ENCODE assay signal across 1 cellular context in the genomic region with DNA sequence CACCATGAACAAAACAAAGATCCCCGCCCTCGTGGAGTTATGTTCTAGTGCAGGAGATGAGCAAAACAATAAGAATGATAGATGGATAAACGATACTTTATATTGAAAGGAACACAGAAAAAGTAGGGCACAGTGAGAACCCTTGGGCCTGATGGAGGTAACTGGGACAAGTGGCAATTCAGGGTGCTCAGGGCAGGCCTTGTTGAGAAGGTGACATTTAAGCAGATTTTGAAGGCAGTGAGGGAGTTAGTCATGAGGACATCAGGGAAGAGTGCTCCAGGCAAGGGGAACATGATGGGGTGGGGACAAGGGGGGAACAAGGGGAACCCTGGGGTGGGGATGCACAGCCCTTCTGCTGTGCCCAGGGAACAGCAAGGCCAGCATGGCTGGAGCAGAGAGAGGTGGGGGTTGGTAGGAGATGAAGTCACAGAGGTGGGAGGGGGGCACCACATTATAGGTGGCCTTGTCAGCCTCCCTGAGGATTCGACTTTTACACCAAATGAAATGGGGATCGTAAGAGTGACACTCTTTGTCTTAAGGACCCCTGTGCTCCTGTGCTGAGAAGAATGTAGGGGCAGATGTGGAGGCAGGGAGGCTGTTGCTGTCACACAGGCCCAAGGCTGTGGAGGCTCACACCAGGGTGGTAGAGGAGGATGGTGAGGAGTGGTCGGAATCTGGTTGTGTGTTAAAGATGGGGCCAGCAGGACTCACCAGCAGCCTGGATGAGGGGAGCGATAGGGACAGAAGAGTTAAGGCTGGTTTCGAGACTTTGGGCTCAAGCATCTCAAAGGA.
TF ChIP-seq lines count a peak whose summit lies in the region.

No MANE protein-coding gene starts in this region.

TF ChIP-seq in H1, 55 proteins besides CTCF, POLR2A, EP300 and RAD21:
- no peak for TF ChIP-seq YY1 (IDR thresholded peaks at IDR 0.05; ENCODE audit: low read depth, low read length)
- no peak for TF ChIP-seq SUZ12 (IDR thresholded peaks at IDR 0.05; ENCODE audit: low read length)
- no peak for TF ChIP-seq GTF2F1 (IDR thresholded peaks at IDR 0.05; ENCODE audit: borderline replicate concordance, low read depth, low read length)
- TF ChIP-seq HDAC2 (IDR thresholded peaks at IDR 0.05; ENCODE audit: borderline replicate concordance in 1 of 2, low read depth in 2 of 2, low read length in 2 of 2) = no peak
- no peak for TF ChIP-seq CEBPB (IDR thresholded peaks at IDR 0.05; ENCODE audit: low read depth, low read length)
- no peak for TF ChIP-seq RBBP5 (IDR thresholded peaks at IDR 0.05; ENCODE audit: borderline replicate concordance, low read depth, low read length)
- TF ChIP-seq EZH2 (IDR thresholded peaks at IDR 0.05; ENCODE audit: low read depth, low read length, severe bottlenecking) = no peak
- TF ChIP-seq CHD1 (IDR thresholded peaks at IDR 0.05; ENCODE audit: low read depth, low read length) = no peak
- TF ChIP-seq BCL11A (IDR thresholded peaks at IDR 0.05; ENCODE audit: low read depth in 2 of 2, low read length in 2 of 2) = no peak
- TF ChIP-seq SP1 (IDR thresholded peaks at IDR 0.05; ENCODE audit: low read depth, low read length) = no peak
- no peak for TF ChIP-seq SIRT6 (IDR thresholded peaks at IDR 0.05; ENCODE audit: low read length)
TF ChIP-seq in H1: peak in this region for 0.
